Comparison of ENCODE assay signal across 9 cellular contexts in the genomic region with DNA sequence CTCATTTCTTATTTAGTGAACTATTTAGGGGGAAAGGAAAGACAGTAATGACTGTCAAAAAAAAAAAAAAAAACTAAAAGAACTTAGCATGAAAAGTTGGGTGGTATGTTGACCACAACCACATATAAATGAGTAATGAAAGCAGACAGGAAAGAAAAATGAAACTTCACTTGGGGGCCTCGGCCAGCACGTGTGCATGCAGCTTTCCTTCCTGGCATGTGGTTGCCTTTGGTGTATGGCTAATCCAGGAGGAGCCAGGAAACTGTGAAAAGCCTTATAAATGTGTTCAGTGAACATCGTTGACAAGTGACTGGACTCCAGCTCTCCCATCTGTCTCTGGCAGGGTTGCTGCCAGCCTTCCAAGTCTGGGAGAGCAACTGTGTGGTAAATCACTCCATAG.
A peak's percentile ranks its signal among the peaks of the same experiment; 100 is the strongest.
DNase-seq lines count a peak whose midpoint lies in the region; ATAC-seq and TF ChIP-seq lines count a peak whose summit lies in the region.
"Had no signal": no experiment of that assay in that cellular context is flagged by ENCODE, and none has a peak within 500 bp of the region (broad histone marks: within the 10 kb centered on the region; RNA-seq: fewer than 3 reads in every experiment).

No MANE protein-coding gene starts in this region.

- no peaks in the 10 kb centered on the region for H3F3A ChIP-seq in GM23338 (replicated peaks; ENCODE audit: low read depth)

- H3K4me1 ChIP-seq in GM23338 (ENCODE audit: insufficient read depth) = no peaks in the 10 kb centered on the region
- H3K4me1 ChIP-seq: neural progenitor cell had no signal

- H3K27ac ChIP-seq in GM23338 (ENCODE audit: low read depth) = no peak overlapping the region
- H3K27ac ChIP-seq: neural progenitor cell had no signal

- peak; percentile 71 for ATAC-seq in GM19455 (IDR thresholded peaks at IDR 0.05; ENCODE audit: unreplicated experiment)
- ATAC-seq in HG03095 (IDR thresholded peaks at IDR 0.05; ENCODE audit: unreplicated experiment) = no peak
- ATAC-seq in GM23338 = no peak

- H3K4me2 ChIP-seq in GM23338 = no peak overlapping the region
- H3K4me2 ChIP-seq: neural progenitor cell had no signal

- no peaks in the 10 kb centered on the region for H3K27me3 Mint-ChIP-seq in GM23338 (ENCODE audit: insufficient read depth, low read depth, poor library complexity)

- H3K27me3 ChIP-seq in GM23338 (ENCODE audit: insufficient read depth) = no peaks in the 10 kb centered on the region
- H3K27me3 ChIP-seq: neural progenitor cell had no signal

- TF ChIP-seq CTCF in fibroblast of villous mesenchyme (IDR thresholded peaks at IDR 0.05; ENCODE audit: insufficient read depth, low read depth, low read length) = no peak
- TF ChIP-seq CTCF in GM23338 (conservative IDR thresholded peaks at IDR 0.05; ENCODE audit: low read depth in 2 of 2) = no peak

- H3K9me3 Mint-ChIP-seq in GM23338 = no peaks in the 10 kb centered on the region
- H3K9me3 Mint-ChIP-seq: neural progenitor cell had no signal

- DNase-seq in Ammon's horn (ENCODE audit: low spot score) (peak; percentile 38), LHCN-M2 (ENCODE audit: low read depth) (peak; percentile 97), fibroblast of villous mesenchyme (ENCODE audit: low read depth) (peak; percentile 83), NCI-H2029 treated with DMSO at 0.1 percent for 48 hours (lab: John Stamatoyannopoulos, UW) (no peak), GM23338 (ENCODE audit: low spot score) (no peak)
- DNase-seq in activated T-cell treated with anti-CD3 and anti-CD28 coated beads, Interleukin-2, amount 50 U/mL, for 1 hour = no peak

- no peak overlapping the region for H3K4me3 Mint-ChIP-seq in GM23338
- H3K4me3 Mint-ChIP-seq: neural progenitor cell had no signal

- no peaks in the 10 kb centered on the region for H3K36me3 Mint-ChIP-seq in GM23338 (ENCODE audit: low read depth)
- H3K36me3 Mint-ChIP-seq: neural progenitor cell had no signal

- no peak overlapping the region for H2AFZ ChIP-seq in GM23338
- H2AFZ ChIP-seq: neural progenitor cell had no signal

- H3K4me3 ChIP-seq in fibroblast of villous mesenchyme (ENCODE audit: low read depth, low read length) (no peak overlapping the region), GM23338 (no peak overlapping the region)
- H3K4me3 ChIP-seq: neural progenitor cell had no signal

- H3K79me2 ChIP-seq in GM23338 (replicated peaks; ENCODE audit: insufficient read depth) = no peaks in the 10 kb centered on the region

- no peaks in the 10 kb centered on the region for H4K20me1 ChIP-seq in GM23338 (replicated peaks; ENCODE audit: insufficient read depth)

- H3K36me3 ChIP-seq in GM23338 (ENCODE audit: insufficient read depth) = no peaks in the 10 kb centered on the region; the same call in 1 of the 2 replicates
- H3K36me3 ChIP-seq: neural progenitor cell had no signal

- H3K9me2 ChIP-seq in GM23338 (ENCODE audit: insufficient read depth) = no peaks in the 10 kb centered on the region

- no peaks in the 10 kb centered on the region for H3K4me1 Mint-ChIP-seq in GM23338
- H3K4me1 Mint-ChIP-seq: neural progenitor cell had no signal

- H3K27ac Mint-ChIP-seq in GM23338 = no peak overlapping the region
- H3K27ac Mint-ChIP-seq: neural progenitor cell had no signal

TF ChIP-seq in GM23338, 12 proteins besides CTCF, POLR2A, EP300 and RAD21 (continues in another document):
- TF ChIP-seq EZH2 (IDR thresholded peaks at IDR 0.05; ENCODE audit: low read depth, unreplicated experiment) (no peak), CREB1 (CRISPR knock-in tag; IDR thresholded peaks at IDR 0.05; ENCODE audit: low read depth) (no peak), STAT1 (IDR thresholded peaks at IDR 0.05; ENCODE audit: unreplicated experiment) (no peak), POLR2AphosphoS5 (IDR thresholded peaks at IDR 0.05; ENCODE audit: low read depth) (no peak), EZH2phosphoT487 (IDR thresholded peaks at IDR 0.05; ENCODE audit: unreplicated experiment) (no peak), NANOG (IDR thresholded peaks at IDR 0.05; ENCODE audit: borderline replicate concordance) (no peak), ZNF331 (CRISPR knock-in tag; IDR thresholded peaks at IDR 0.05; ENCODE audit: low read depth) (no peak), ZNF114 (CRISPR knock-in tag; IDR thresholded peaks at IDR 0.05) (no peak)
- TF ChIP-seq, protein P1, sequence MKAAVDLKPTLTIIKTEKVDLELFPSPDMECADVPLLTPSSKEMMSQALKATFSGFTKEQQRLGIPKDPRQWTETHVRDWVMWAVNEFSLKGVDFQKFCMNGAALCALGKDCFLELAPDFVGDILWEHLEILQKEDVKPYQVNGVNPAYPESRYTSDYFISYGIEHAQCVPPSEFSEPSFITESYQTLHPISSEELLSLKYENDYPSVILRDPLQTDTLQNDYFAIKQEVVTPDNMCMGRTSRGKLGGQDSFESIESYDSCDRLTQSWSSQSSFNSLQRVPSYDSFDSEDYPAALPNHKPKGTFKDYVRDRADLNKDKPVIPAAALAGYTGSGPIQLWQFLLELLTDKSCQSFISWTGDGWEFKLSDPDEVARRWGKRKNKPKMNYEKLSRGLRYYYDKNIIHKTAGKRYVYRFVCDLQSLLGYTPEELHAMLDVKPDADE (IDR thresholded peaks at IDR 0.05) = no peak
- TF ChIP-seq, protein P2, sequence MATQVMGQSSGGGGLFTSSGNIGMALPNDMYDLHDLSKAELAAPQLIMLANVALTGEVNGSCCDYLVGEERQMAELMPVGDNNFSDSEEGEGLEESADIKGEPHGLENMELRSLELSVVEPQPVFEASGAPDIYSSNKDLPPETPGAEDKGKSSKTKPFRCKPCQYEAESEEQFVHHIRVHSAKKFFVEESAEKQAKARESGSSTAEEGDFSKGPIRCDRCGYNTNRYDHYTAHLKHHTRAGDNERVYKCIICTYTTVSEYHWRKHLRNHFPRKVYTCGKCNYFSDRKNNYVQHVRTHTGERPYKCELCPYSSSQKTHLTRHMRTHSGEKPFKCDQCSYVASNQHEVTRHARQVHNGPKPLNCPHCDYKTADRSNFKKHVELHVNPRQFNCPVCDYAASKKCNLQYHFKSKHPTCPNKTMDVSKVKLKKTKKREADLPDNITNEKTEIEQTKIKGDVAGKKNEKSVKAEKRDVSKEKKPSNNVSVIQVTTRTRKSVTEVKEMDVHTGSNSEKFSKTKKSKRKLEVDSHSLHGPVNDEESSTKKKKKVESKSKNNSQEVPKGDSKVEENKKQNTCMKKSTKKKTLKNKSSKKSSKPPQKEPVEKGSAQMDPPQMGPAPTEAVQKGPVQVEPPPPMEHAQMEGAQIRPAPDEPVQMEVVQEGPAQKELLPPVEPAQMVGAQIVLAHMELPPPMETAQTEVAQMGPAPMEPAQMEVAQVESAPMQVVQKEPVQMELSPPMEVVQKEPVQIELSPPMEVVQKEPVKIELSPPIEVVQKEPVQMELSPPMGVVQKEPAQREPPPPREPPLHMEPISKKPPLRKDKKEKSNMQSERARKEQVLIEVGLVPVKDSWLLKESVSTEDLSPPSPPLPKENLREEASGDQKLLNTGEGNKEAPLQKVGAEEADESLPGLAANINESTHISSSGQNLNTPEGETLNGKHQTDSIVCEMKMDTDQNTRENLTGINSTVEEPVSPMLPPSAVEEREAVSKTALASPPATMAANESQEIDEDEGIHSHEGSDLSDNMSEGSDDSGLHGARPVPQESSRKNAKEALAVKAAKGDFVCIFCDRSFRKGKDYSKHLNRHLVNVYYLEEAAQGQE (IDR thresholded peaks at IDR 0.05; ENCODE audit: unreplicated experiment) = no peak

Comparison
In these comparisons a context has a peak if more than half of its experiments do, and no peak if none do; other contexts are left out.
1. DNase-seq: peak in Ammon's horn (single experiment), LHCN-M2 (single experiment) and fibroblast of villous mesenchyme (single experiment); none in activated T-cell treated with anti-CD3 and anti-CD28 coated beads, Interleukin-2, amount 50 U/mL, for 1 hour (single experiment), NCI-H2029 treated with DMSO at 0.1 percent for 48 hours (single experiment) and GM23338 (single experiment).